Comparison of ENCODE assay signal across 27 cellular contexts in the genomic region with DNA sequence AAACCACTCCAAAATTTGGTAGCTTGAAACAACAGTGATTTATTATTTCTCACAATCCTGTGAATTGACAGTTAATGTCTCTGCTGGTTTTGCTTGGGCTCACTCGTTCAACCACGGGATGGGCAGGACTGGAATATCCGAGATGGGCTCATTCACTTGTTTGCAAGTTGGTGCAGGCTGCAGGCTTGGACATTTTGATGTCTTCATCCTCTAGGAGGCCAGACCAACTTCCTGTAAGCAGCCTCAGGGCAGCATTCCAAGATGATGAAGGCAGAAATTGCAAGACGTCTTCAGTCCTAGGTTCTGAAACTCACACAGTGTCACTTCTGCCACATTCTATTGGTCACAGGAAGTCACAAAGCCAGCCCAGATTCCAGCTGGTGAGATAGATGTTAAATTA. TPM values are rescaled to one million over a fixed set of nuclear protein-coding genes. Genes with fewer than 3 reads are reported as not detected.
"Had no signal": no experiment of that assay in that cellular context is flagged by ENCODE, and none has a peak within 500 bp of the region (broad histone marks: within the 10 kb centered on the region; RNA-seq: fewer than 3 reads in every experiment).

No MANE protein-coding gene starts in this region.

- H3K9ac ChIP-seq: neural progenitor cell had no signal

- DNase-seq: dorsolateral prefrontal cortex; effector CD4-positive, alpha-beta T cell; foreskin fibroblast; heart left ventricle; kidney glomerular epithelial cell; left ventricle myocardium superior; lower lobe of right lung; mucosa of descending colon; naive B cell; stimulated activated CD4-positive, alpha-beta T cell treated with anti-CD3 and anti-CD28 coated beads, Interleukin-12 subunit alpha, Interleukin-12 subunit beta, amount 100 ng/mL, for 4 hours; stimulated activated CD4-positive, alpha-beta T cell treated with anti-CD3 and anti-CD28 coated beads, Interleukin-1b, Interleukin-23, amount 100 ng/mL, for 48 hours; stimulated activated CD4-positive, alpha-beta T cell treated with anti-CD3 and anti-CD28 coated beads, Interleukin-4, amount 100 ng/mL, for 1 hour; stimulated activated CD8-positive, alpha-beta memory T cell treated with anti-CD3 and anti-CD28 coated beads, Interleukin-4, amount 100 ng/mL, for 48 hours; stimulated activated naive CD4-positive, alpha-beta T cell; stimulated activated naive CD8-positive, alpha-beta T cell treated with anti-CD3 and anti-CD28 coated beads, Interleukin-15, amount 100 ng/mL, for 72 hours; transverse colon had no signal

- H3K79me2 ChIP-seq: hepatocyte had no signal

- H3K4me1 ChIP-seq: gastroesophageal sphincter, heart left ventricle, lower lobe of right lung, neural progenitor cell, prostate gland, right atrium auricular region, suprapubic skin, transverse colon had no signal

- H3K27me3 ChIP-seq: gastroesophageal sphincter, hepatocyte, neural progenitor cell, right atrium auricular region, transverse colon had no signal

- H3K27ac ChIP-seq: dorsolateral prefrontal cortex, epithelial cell of prostate, gastroesophageal sphincter, heart left ventricle, hepatocyte, lower lobe of right lung, neural progenitor cell, prostate gland, right atrium auricular region, suprapubic skin, transverse colon had no signal

- H3K4me3 ChIP-seq: dorsolateral prefrontal cortex, gastroesophageal sphincter, heart left ventricle, hepatocyte, lower lobe of right lung, mucosa of descending colon, neural progenitor cell, prostate gland, right atrium auricular region, smooth muscle cell, suprapubic skin, transverse colon had no signal

- H3K4me2 ChIP-seq: hepatocyte, neural progenitor cell, smooth muscle cell had no signal

- H3K36me3 ChIP-seq: gastroesophageal sphincter, heart left ventricle, lower lobe of right lung, neural progenitor cell, prostate gland, right atrium auricular region, suprapubic skin had no signal

- ATAC-seq: esophagus mucosa; gastroesophageal sphincter; heart left ventricle; left ventricle myocardium superior; lower lobe of right lung; mucosa of descending colon; natural killer cell treated with Interleukin-12 subunit alpha and Interleukin-12 subunit beta and Interleukin-15 and Interleukin-18, amount 100 ng/mL, for 72 hours; sciatic nerve; stimulated activated naive CD8-positive, alpha-beta T cell treated with anti-CD3 and anti-CD28 coated beads, Interleukin-15, amount 100 ng/mL, for 72 hours had no signal

RNA-seq across cellular contexts. Expression of a gene that starts 47.1 kb away (rescaled TPM):
- total RNA-seq: heart left ventricle; left ventricle myocardium superior; natural killer cell treated with Interleukin-12 subunit alpha and Interleukin-12 subunit beta and Interleukin-15 and Interleukin-18, amount 100 ng/mL, for 72 hours had no signal
